12 cellular contexts compared by ENCODE assay signal in genomic region chr19:7349961-7350711, GRCh38. TPM values are rescaled to one million over a fixed set of nuclear protein-coding genes. Genes with fewer than 3 reads are reported as not detected.
DNase-seq lines count a peak whose midpoint lies in the region; ATAC-seq, FAIRE-seq and TF ChIP-seq lines count a peak whose summit lies in the region.
"Had no signal": no experiment of that assay in that cellular context is flagged by ENCODE, and none has a peak within 500 bp of the region (broad histone marks: within the 10 kb centered on the region; RNA-seq: fewer than 3 reads in every experiment).

No MANE protein-coding gene starts in this region.

- TF ChIP-seq CTCF in SU-DHL-6 (IDR thresholded peaks at IDR 0.05; ENCODE audit: insufficient read depth, low read length, poor library complexity, severe bottlenecking) = no peak
- TF ChIP-seq CTCF in left lung (IDR thresholded peaks at IDR 0.05) = no peak

- H3K9me3 ChIP-seq in SU-DHL-6 (ENCODE audit: insufficient read depth, low read length) = no peaks in the 10 kb centered on the region
- H3K9me3 ChIP-seq in left lung = peaks cover 0 to 9% of the 10 kb centered on the region in 2 donors

- H3K36me3 ChIP-seq in SU-DHL-6 (ENCODE audit: low read length) = peaks cover 10% of the 10 kb centered on the region; the same call in 1 of the 2 replicates
- no peaks in the 10 kb centered on the region for H3K36me3 ChIP-seq in left lung

- intact Hi-C loops in left lung (cut with DNase I) = no loop called here

- H3K27me3 Mint-ChIP-seq in activated naive CD4-positive, alpha-beta T cell treated with anti-CD3 and anti-CD28 coated beads, Interleukin-2, amount 10 ng/mL, durations not matched to agents 7 days and 5 days = no peaks in the 10 kb centered on the region

- peaks cover 0 to 30% of the 10 kb centered on the region in 2 donors for H3K4me1 ChIP-seq in left lung

- H4K20me1 ChIP-seq in SU-DHL-6 (ENCODE audit: low read depth, low read length) = no peaks in the 10 kb centered on the region

- peaks cover 47% of the 10 kb centered on the region for H3F3A ChIP-seq in SU-DHL-6 (ENCODE audit: insufficient read depth)

- peaks cover 51% of the 10 kb centered on the region for H3K79me2 ChIP-seq in SU-DHL-6 (ENCODE audit: insufficient read depth, low read length)

- CTCF ChIA-PET in activated naive CD4-positive, alpha-beta T cell treated with anti-CD3 and anti-CD28 coated beads, Interleukin-2, amount 10 ng/mL, durations not matched to agents 7 days and 5 days (lab: Charles Lee) = interaction anchor here (0.9 to 1.4 kb wide), 4 partner anchors 8 to 222 kb away, joined by 3 to 5 read pairs (median 3); no protein-coding TSS in a partner anchor

- peak overlapping the region; percentile 75 for H3K9ac ChIP-seq in SU-DHL-6 (ENCODE audit: low read length)

- peak overlapping the region; percentile 97 for H3K27ac Mint-ChIP-seq in activated naive CD4-positive, alpha-beta T cell treated with anti-CD3 and anti-CD28 coated beads, Interleukin-2, amount 10 ng/mL, durations not matched to agents 7 days and 5 days

- H3K9me2 ChIP-seq in SU-DHL-6 (replicated peaks; ENCODE audit: insufficient read depth, low read length) = no peaks in the 10 kb centered on the region

- ATAC-seq in GM21619 (IDR thresholded peaks at IDR 0.05; ENCODE audit: unreplicated experiment) (no peak), left lung (no peak), HG03442 (IDR thresholded peaks at IDR 0.05; ENCODE audit: unreplicated experiment) (no peak)
- ATAC-seq: HCT116, left lobe of liver had no signal

- H3K27me3 ChIP-seq in SU-DHL-6 (ENCODE audit: low read length) (no peaks in the 10 kb centered on the region), left lung (no peaks in the 10 kb centered on the region)

- H3K9me3 Mint-ChIP-seq in activated naive CD4-positive, alpha-beta T cell treated with anti-CD3 and anti-CD28 coated beads, Interleukin-2, amount 10 ng/mL, durations not matched to agents 7 days and 5 days = peaks cover 12% of the 10 kb centered on the region

- DNase-seq in GM18507 (ENCODE audit: extremely low spot score, insufficient read length, low read depth) = no peak
- peak; percentile 50 for DNase-seq in activated naive CD4-positive, alpha-beta T cell treated with anti-CD3 and anti-CD28 coated beads, Interleukin-2, amount 10 ng/mL, durations not matched to agents 7 days and 5 days
- peak; percentile 24 for DNase-seq in stimulated activated CD8-positive, alpha-beta memory T cell treated with anti-CD3 and anti-CD28 coated beads, Interleukin-12 subunit alpha, Interleukin-12 subunit beta, amount 100 ng/mL, for 4 hours (ENCODE audit: low read depth)
- DNase-seq in left lung = no peak
- DNase-seq in NCI-H510A treated with DMSO at 0.1 percent for 48 hours (lab: John Stamatoyannopoulos, UW) = no peak

- H3K4me2 ChIP-seq in SU-DHL-6 (ENCODE audit: low read depth, low read length, poor library complexity, severe bottlenecking) = peak overlapping the region; percentile 86
- H3K4me2 ChIP-seq: smooth muscle cell had no signal

- peaks cover 75% of the 10 kb centered on the region for H3K4me1 Mint-ChIP-seq in activated naive CD4-positive, alpha-beta T cell treated with anti-CD3 and anti-CD28 coated beads, Interleukin-2, amount 10 ng/mL, durations not matched to agents 7 days and 5 days

- H3K4me3 ChIP-seq in SU-DHL-6 (ENCODE audit: insufficient read depth, low read length, poor library complexity, severe bottlenecking) (peak overlapping the region; percentile 83), left lung (peak overlapping the region in 1 of 2 donors; percentile 31)
- H3K4me3 ChIP-seq: smooth muscle cell had no signal

- peaks cover 46% of the 10 kb centered on the region for H3K36me3 Mint-ChIP-seq in activated naive CD4-positive, alpha-beta T cell treated with anti-CD3 and anti-CD28 coated beads, Interleukin-2, amount 10 ng/mL, durations not matched to agents 7 days and 5 days

- H3K27ac ChIP-seq in SU-DHL-6 (ENCODE audit: low read depth, low read length) (peak overlapping the region; percentile 100), left lung (peak overlapping the region in 1 of 2 donors; percentile 82)

- FAIRE-seq in GM18507 (lab: Jason Lieb, UNC) = peak; percentile 73
- FAIRE-seq: RCC 7860 had no signal

- peak overlapping the region; percentile 86 for H3K4me3 Mint-ChIP-seq in activated naive CD4-positive, alpha-beta T cell treated with anti-CD3 and anti-CD28 coated beads, Interleukin-2, amount 10 ng/mL, durations not matched to agents 7 days and 5 days

- H2AFZ ChIP-seq in SU-DHL-6 (ENCODE audit: low read depth, low read length, severe bottlenecking) = no peak overlapping the region

RNA-seq across cellular contexts. Expression of gene ARHGEF18, which starts 1.4 kb away (rescaled TPM):
- 10 to 100 TPM; 42.8 to 61.2 TPM for total RNA-seq in left lung

RNA-seq across cellular contexts. Expression of gene INSR, which starts 55.9 kb away (rescaled TPM):
- 10 to 100 TPM; 21.2 to 22.8 TPM for total RNA-seq in left lung

Comparison
In these comparisons a context has a peak if more than half of its experiments do, and no peak if none do; other contexts are left out.
1. DNase-seq: peak in activated naive CD4-positive, alpha-beta T cell treated with anti-CD3 and anti-CD28 coated beads, Interleukin-2, amount 10 ng/mL, durations not matched to agents 7 days and 5 days (single experiment) and stimulated activated CD8-positive, alpha-beta memory T cell treated with anti-CD3 and anti-CD28 coated beads, Interleukin-12 subunit alpha, Interleukin-12 subunit beta, amount 100 ng/mL, for 4 hours (single experiment); none in GM18507 (single experiment), left lung (0 of 2) and NCI-H510A treated with DMSO at 0.1 percent for 48 hours (single experiment).